31 cellular contexts compared by ENCODE assay signal in genomic region chr2:75512455-75513212, GRCh38. TPM values are rescaled to one million over a fixed set of nuclear protein-coding genes. Genes with fewer than 3 reads are reported as not detected.
"Had no signal": no experiment of that assay in that cellular context is flagged by ENCODE, and none has a peak within 500 bp of the region (broad histone marks: within the 10 kb centered on the region; RNA-seq: fewer than 3 reads in every experiment).

No MANE protein-coding gene starts in this region.

- H3K9me3 ChIP-seq: MG63, Peyer's patch, SJSA1 had no signal

- H3K27ac ChIP-seq: Peyer's patch, SJSA1, VCaP had no signal

- H3K4me3 Mint-ChIP-seq: activated CD4-positive, alpha-beta memory T cell treated with anti-CD3 and anti-CD28 coated beads, Interleukin-2, amount 10 ng/mL, durations not matched to agents 7 days and 5 days; activated naive CD4-positive, alpha-beta T cell treated with anti-CD3 and anti-CD28 coated beads for 36 hours; activated naive CD8-positive, alpha-beta T cell; activated T-helper 17 cell treated with anti-CD3 and anti-CD28 coated beads, Interleukin-2, amount 50 U/mL, for 72 hours; T-cell had no signal

- H3K27me3 ChIP-seq: MG63, Peyer's patch, SJSA1 had no signal

- H3K27ac Mint-ChIP-seq: activated CD4-positive, alpha-beta memory T cell treated with anti-CD3 and anti-CD28 coated beads, Interleukin-2, amount 10 ng/mL, durations not matched to agents 7 days and 5 days; activated naive CD4-positive, alpha-beta T cell treated with anti-CD3 and anti-CD28 coated beads for 36 hours; activated naive CD8-positive, alpha-beta T cell; activated T-helper 17 cell treated with anti-CD3 and anti-CD28 coated beads, Interleukin-2, amount 50 U/mL, for 72 hours; T-cell had no signal

- H3K36me3 ChIP-seq: Peyer's patch had no signal

- DNase-seq: activated CD4-positive, alpha-beta memory T cell treated with anti-CD3 and anti-CD28 coated beads, Interleukin-2, amount 10 ng/mL, durations not matched to agents 7 days and 5 days; activated CD4-positive, alpha-beta T cell treated with anti-CD3 and anti-CD28 coated beads, Interleukin-2, amount 50 U/mL, for 1 hour; activated CD4-positive, CD25-positive, alpha-beta regulatory T cell; activated gamma-delta T cell; activated naive CD4-positive, alpha-beta T cell treated with anti-CD3 and anti-CD28 coated beads for 36 hours; activated T-cell treated with anti-CD3 and anti-CD28 coated beads for 4 hours; activated T-cell treated with anti-CD3 and anti-CD28 coated beads, Interleukin-2, amount 50 U/mL, for 48 hours; amygdala; cerebellar nuclear complex; MG63; MV-4-11; NCI-H1105; NCI-H1436; NCI-H187; NCI-H2081; NCI-H510A treated with DMSO at 0.1 percent for 48 hours; NCI-H69; NK-92 treated with Interleukin-12 subunit alpha and Interleukin-12 subunit beta, amount 100 ng/mL, for 24 hours; OCI-M1; Peyer's patch; SHP77; T-cell; T-helper 2 cell; T1000 had no signal

- H3K36me3 Mint-ChIP-seq: T-cell had no signal

- H3K4me1 ChIP-seq: Peyer's patch, SJSA1 had no signal

- FAIRE-seq: colon, TTC549 had no signal

- H3K4me1 Mint-ChIP-seq: activated CD4-positive, alpha-beta memory T cell treated with anti-CD3 and anti-CD28 coated beads, Interleukin-2, amount 10 ng/mL, durations not matched to agents 7 days and 5 days; activated T-helper 17 cell treated with anti-CD3 and anti-CD28 coated beads, Interleukin-2, amount 50 U/mL, for 72 hours; T-cell had no signal

- H3K4me3 ChIP-seq: MG63, Peyer's patch, SJSA1 had no signal

- ATAC-seq: activated T-helper 17 cell treated with anti-CD3 and anti-CD28 coated beads, Interleukin-2, amount 50 U/mL, for 72 hours; T-cell had no signal

RNA-seq across cellular contexts. Expression of gene EVA1A, which starts 48.1 kb away (rescaled TPM):
- total RNA-seq: activated CD4-positive, alpha-beta memory T cell treated with anti-CD3 and anti-CD28 coated beads, Interleukin-2, amount 10 ng/mL, durations not matched to agents 7 days and 5 days; activated CD8-positive, alpha-beta memory T cell treated with anti-CD3 and anti-CD28 coated beads for 36 hours; activated naive CD4-positive, alpha-beta T cell treated with anti-CD3 and anti-CD28 coated beads for 36 hours; activated T-helper 17 cell treated with anti-CD3 and anti-CD28 coated beads, Interleukin-2, amount 50 U/mL, for 72 hours had no signal
